28 cellular contexts compared by ENCODE assay signal in genomic region chr7:141704112-141704511, GRCh38. TPM values are rescaled to one million over a fixed set of nuclear protein-coding genes. Genes with fewer than 3 reads are reported as not detected.
DNase-seq lines count a peak whose midpoint lies in the region; TF ChIP-seq lines count a peak whose summit lies in the region.
"Had no signal": no experiment of that assay in that cellular context is flagged by ENCODE, and none has a peak within 500 bp of the region (broad histone marks: within the 10 kb centered on the region; RNA-seq: fewer than 3 reads in every experiment).

No MANE protein-coding gene starts in this region.

- no peaks in the 10 kb centered on the region for H3K9me3 Mint-ChIP-seq in neural progenitor cell
- no peaks in the 10 kb centered on the region for H3K9me3 Mint-ChIP-seq in activated naive CD4-positive, alpha-beta T cell treated with anti-CD3 and anti-CD28 coated beads, Interleukin-2, amount 10 ng/mL, durations not matched to agents 7 days and 5 days
- H3K9me3 Mint-ChIP-seq in T-helper 2 cell treated with Interferon-gamma antibody and Interleukin-4, amounts not matched to agents 5 μg/mL and 100 μg/mL, for 36 hours = no peaks in the 10 kb centered on the region
- H3K9me3 Mint-ChIP-seq: CD8-positive, alpha-beta memory T cell had no signal

- H3K27ac Mint-ChIP-seq in neural progenitor cell = no peak overlapping the region
- no peak overlapping the region for H3K27ac Mint-ChIP-seq in activated naive CD4-positive, alpha-beta T cell treated with anti-CD3 and anti-CD28 coated beads, Interleukin-2, amount 10 ng/mL, durations not matched to agents 7 days and 5 days
- no peak overlapping the region for H3K27ac Mint-ChIP-seq in T-helper 2 cell treated with Interferon-gamma antibody and Interleukin-4, amounts not matched to agents 5 μg/mL and 100 μg/mL, for 36 hours

- no peaks in the 10 kb centered on the region for H3K9me3 ChIP-seq in HAP-1
- no peaks in the 10 kb centered on the region for H3K9me3 ChIP-seq in neural progenitor cell (ENCODE audit: low read depth)
- H3K9me3 ChIP-seq: SJSA1 had no signal

- H3K27me3 Mint-ChIP-seq in neural progenitor cell (ENCODE audit: insufficient read depth, low read depth) = peaks cover 2% of the 10 kb centered on the region
- peaks cover 21% of the 10 kb centered on the region for H3K27me3 Mint-ChIP-seq in activated naive CD4-positive, alpha-beta T cell treated with anti-CD3 and anti-CD28 coated beads, Interleukin-2, amount 10 ng/mL, durations not matched to agents 7 days and 5 days
- H3K27me3 Mint-ChIP-seq in T-helper 2 cell treated with Interferon-gamma antibody and Interleukin-4, amounts not matched to agents 5 μg/mL and 100 μg/mL, for 36 hours (ENCODE audit: low read depth) = peaks cover 21% of the 10 kb centered on the region

- H3K4me1 ChIP-seq in HAP-1 (peaks cover 16% of the 10 kb centered on the region), neural progenitor cell (peaks cover 30% of the 10 kb centered on the region)

- H3K4me1 Mint-ChIP-seq in neural progenitor cell = peaks cover 30% of the 10 kb centered on the region
- H3K4me1 Mint-ChIP-seq in activated naive CD4-positive, alpha-beta T cell treated with anti-CD3 and anti-CD28 coated beads, Interleukin-2, amount 10 ng/mL, durations not matched to agents 7 days and 5 days = peaks cover 22% of the 10 kb centered on the region
- peaks cover 19% of the 10 kb centered on the region for H3K4me1 Mint-ChIP-seq in T-helper 2 cell treated with Interferon-gamma antibody and Interleukin-4, amounts not matched to agents 5 μg/mL and 100 μg/mL, for 36 hours (ENCODE audit: low read depth)

- peaks cover 13% of the 10 kb centered on the region for H4K20me1 ChIP-seq in neural progenitor cell (ENCODE audit: low read depth)

- H3K36me3 ChIP-seq in HAP-1 (replicated peaks) = no peaks in the 10 kb centered on the region
- no peaks in the 10 kb centered on the region for H3K36me3 ChIP-seq in neural progenitor cell
- H3K36me3 ChIP-seq: SJSA1 had no signal

- no peak overlapping the region for H3K9ac ChIP-seq in neural progenitor cell

- H3K27ac ChIP-seq in VCaP (peak overlapping the region; percentile 92; the same call in 1 of the 2 replicates), neural progenitor cell (no peak overlapping the region)
- H3K27ac ChIP-seq: C4-2B, SJSA1 had no signal

- TF ChIP-seq CTCF in VCaP (conservative IDR thresholded peaks at IDR 0.05) (no peak), neural progenitor cell (IDR thresholded peaks at IDR 0.05) (no peak)

- no peak overlapping the region for H3K4me3 Mint-ChIP-seq in neural progenitor cell
- no peak overlapping the region for H3K4me3 Mint-ChIP-seq in activated naive CD4-positive, alpha-beta T cell treated with anti-CD3 and anti-CD28 coated beads, Interleukin-2, amount 10 ng/mL, durations not matched to agents 7 days and 5 days
- no peak overlapping the region for H3K4me3 Mint-ChIP-seq in T-helper 2 cell treated with Interferon-gamma antibody and Interleukin-4, amounts not matched to agents 5 μg/mL and 100 μg/mL, for 36 hours

- DNase-seq in HAP-1 (ENCODE audit: low spot score in 2 of 2) (peak; percentile 21 to 66), LoVo (ENCODE audit: low spot score) (peak; percentile 46), neural progenitor cell (ENCODE audit: low spot score) (no peak), NOMO-1 treated with DMSO at 0.1 percent for 48 hours (lab: John Stamatoyannopoulos, UW; ENCODE audit: unreplicated experiment) (no peak)
- no peak for DNase-seq in activated naive CD4-positive, alpha-beta T cell treated with anti-CD3 and anti-CD28 coated beads, Interleukin-2, amount 10 ng/mL, durations not matched to agents 7 days and 5 days
- DNase-seq in T-helper 2 cell treated with Interferon-gamma antibody and Interleukin-4, amounts not matched to agents 5 μg/mL and 100 μg/mL, for 36 hours (ENCODE audit: low spot score) = no peak
- DNase-seq: CD8-positive, alpha-beta memory T cell; DMS 273 treated with DMSO at 0.1 percent for 48 hours; DMS79; EL; GF-D8; Kasumi-1; NCI-H1105 treated with DMSO at 0.1 percent for 48 hours; NCI-H1694; NCI-H2081; NCI-H2227 treated with DMSO at 0.1 percent for 48 hours; NCI-H510A; Right ventricle myocardium superior; RPMI8226; T-helper 1 cell had no signal

- H3K4me3 ChIP-seq in HAP-1 = no peak overlapping the region
- H3K4me3 ChIP-seq in neural progenitor cell = no peak overlapping the region
- H3K4me3 ChIP-seq: K562, SJSA1 had no signal

- CTCF ChIA-PET in activated naive CD4-positive, alpha-beta T cell treated with anti-CD3 and anti-CD28 coated beads, Interleukin-2, amount 10 ng/mL, durations not matched to agents 7 days and 5 days (lab: Charles Lee) = no interaction called here

- H3K4me2 ChIP-seq in neural progenitor cell = peak overlapping the region; percentile 48

- H3K36me3 Mint-ChIP-seq in neural progenitor cell = no peaks in the 10 kb centered on the region
- peaks cover 5% of the 10 kb centered on the region for H3K36me3 Mint-ChIP-seq in activated naive CD4-positive, alpha-beta T cell treated with anti-CD3 and anti-CD28 coated beads, Interleukin-2, amount 10 ng/mL, durations not matched to agents 7 days and 5 days
- H3K36me3 Mint-ChIP-seq in T-helper 2 cell treated with Interferon-gamma antibody and Interleukin-4, amounts not matched to agents 5 μg/mL and 100 μg/mL, for 36 hours (ENCODE audit: low read depth) = peaks cover 3% of the 10 kb centered on the region

- H3K79me2 ChIP-seq in neural progenitor cell (ENCODE audit: low read depth) = peaks cover 7% of the 10 kb centered on the region

- peaks cover 12% of the 10 kb centered on the region for H3F3A ChIP-seq in neural progenitor cell (ENCODE audit: low read depth)

- in situ Hi-C loops in HAP-1 (cut with MboI; ENCODE audit: low sequenced_read_pairs) = no loop called here

- no peak overlapping the region for H2AFZ ChIP-seq in neural progenitor cell (replicated peaks)

- no peaks in the 10 kb centered on the region for H3K27me3 ChIP-seq in HAP-1 (ENCODE audit: low read depth)
- peaks cover 31% of the 10 kb centered on the region for H3K27me3 ChIP-seq in neural progenitor cell
- H3K27me3 ChIP-seq: SJSA1 had no signal

RNA-seq across cellular contexts. Expression of gene DENND11, which starts 2.1 kb away (rescaled TPM):
- total RNA-seq in neural progenitor cell (ENCODE audit: low replicate concordance) = 19.7 and 23.5 TPM in 2 replicates

RNA-seq across cellular contexts. Expression of gene WEE2, which starts 4.0 kb away (rescaled TPM):
- total RNA-seq in neural progenitor cell (ENCODE audit: low replicate concordance) = 0.12 TPM in 1 of 2 replicates, not detected in the other
- total RNA-seq: B cell; CD8-positive, alpha-beta memory T cell; H1; K562; MCF 10A; Right ventricle myocardium superior; SJSA1 had no signal

RNA-seq across cellular contexts. Expression of gene SSBP1, which starts 34.0 kb away (rescaled TPM):
- 219 and 402 TPM in 2 replicates for total RNA-seq in neural progenitor cell (ENCODE audit: low replicate concordance)

RNA-seq across cellular contexts. Expression of gene TAS2R3, which starts 59.8 kb away (rescaled TPM):
- total RNA-seq in neural progenitor cell (ENCODE audit: low replicate concordance) = 1.2 and 2.2 TPM in 2 replicates
- total RNA-seq: HT1080 had no signal

Comparison
In these comparisons a context has a peak if more than half of its experiments do, and no peak if none do; other contexts are left out.
1. DNase-seq: peak in HAP-1 (2 of 2) and LoVo (single experiment); none in neural progenitor cell (single experiment), activated naive CD4-positive, alpha-beta T cell treated with anti-CD3 and anti-CD28 coated beads, Interleukin-2, amount 10 ng/mL, durations not matched to agents 7 days and 5 days (single experiment), T-helper 2 cell treated with Interferon-gamma antibody and Interleukin-4, amounts not matched to agents 5 μg/mL and 100 μg/mL, for 36 hours (single experiment) and NOMO-1 treated with DMSO at 0.1 percent for 48 hours (single experiment).